Comparison of ENCODE assay signal across 1 cellular context in genomic region chrX:41010188-41010846, GRCh38.
TF ChIP-seq lines count a peak whose summit lies in the region.

No MANE protein-coding gene starts in this region.

TF ChIP-seq in K562, 482 proteins besides CTCF, POLR2A, EP300 and RAD21 (continued from another document and continues in another):
- TF ChIP-seq CUX1 (CRISPR knock-in tag; IDR thresholded peaks at IDR 0.05) (0 out of 2 replicates have a peak, but pooled peaks have one; percentile 24), CREB3L1 (IDR thresholded peaks at IDR 0.05; ENCODE audit: borderline replicate concordance, low read depth) (peak; percentile 55; the same call in 1 of the 2 replicates), SNRNP70 (optimal IDR thresholded peaks at IDR 0.05; ENCODE audit: low read depth, low read length) (no peak), RBM14 (IDR thresholded peaks at IDR 0.05; ENCODE audit: borderline replicate concordance, insufficient read depth, low read depth, low read length) (no peak), TSC22D4 (tag; IDR thresholded peaks at IDR 0.05) (no peak), RBBP5 (IDR thresholded peaks at IDR 0.05; ENCODE audit: borderline replicate concordance, insufficient read depth, low read length, poor library complexity, severe bottlenecking) (peak; percentile 39), PHB (CRISPR knock-in tag; IDR thresholded peaks at IDR 0.05) (no peak), SMARCA4 (IDR thresholded peaks at IDR 0.05) (0 out of 2 replicates have a peak, but pooled peaks have one; percentile 23), CEBPZ (IDR thresholded peaks at IDR 0.05; ENCODE audit: borderline replicate concordance, low read depth, low read length) (no peak), MXD1 (CRISPR knock-in tag; IDR thresholded peaks at IDR 0.05; ENCODE audit: borderline replicate concordance, poor library complexity, severe bottlenecking) (no peak), TBL1XR1 (IDR thresholded peaks at IDR 0.05; ENCODE audit: low read length in 2 of 2) (peak; percentile 33 to 70; a peak in 2 of 4 replicates), ATF3 (IDR thresholded peaks at IDR 0.05) (peak; percentile 60), ATF3 (CRISPR knock-in tag; conservative IDR thresholded peaks at IDR 0.05) (no peak), GTF2F1 (IDR thresholded peaks at IDR 0.05; ENCODE audit: low read depth, low read length) (no peak), LCOR (CRISPR knock-in tag; IDR thresholded peaks at IDR 0.05) (no peak), RNF219 (CRISPR knock-in tag; IDR thresholded peaks at IDR 0.05) (no peak), MEIS2 (IDR thresholded peaks at IDR 0.05; ENCODE audit: partially characterized antibody) (peak; percentile 19), CREB5 (CRISPR knock-in tag; IDR thresholded peaks at IDR 0.05) (no peak), ZNF766 (CRISPR knock-in tag; conservative IDR thresholded peaks at IDR 0.05) (no peak), EP400 (IDR thresholded peaks at IDR 0.05) (peak; percentile 60), TRIM28 (IDR thresholded peaks at IDR 0.05) (no peak), SREBF2 (CRISPR knock-in tag; IDR thresholded peaks at IDR 0.05) (no peak), HMGXB4 (CRISPR knock-in tag; IDR thresholded peaks at IDR 0.05) (no peak; the same call in 1 of the 2 replicates), CREM (IDR thresholded peaks at IDR 0.05; ENCODE audit: low read depth) (no peak; the same call in 1 of the 2 replicates), PRMT5 (CRISPR knock-in tag; IDR thresholded peaks at IDR 0.05) (no peak), GABPA (tag; conservative IDR thresholded peaks at IDR 0.05; ENCODE audit: low read depth) (peak; percentile 88), ZBTB49 (CRISPR knock-in tag; IDR thresholded peaks at IDR 0.05; ENCODE audit: borderline replicate concordance) (no peak), RBFOX2 (IDR thresholded peaks at IDR 0.05; ENCODE audit: low read depth, low read length) (peak; percentile 84), TCF3 (CRISPR knock-in tag; IDR thresholded peaks at IDR 0.05) (peak; percentile 19), HCFC1 (IDR thresholded peaks at IDR 0.05; ENCODE audit: low read depth, low read length) (peak; percentile 59), NR2C2 (CRISPR knock-in tag; IDR thresholded peaks at IDR 0.05) (no peak), NR2C2 (tag; IDR thresholded peaks at IDR 0.05) (peak; percentile 97), XRCC3 (IDR thresholded peaks at IDR 0.05) (no peak), FUS (optimal IDR thresholded peaks at IDR 0.05; ENCODE audit: low read depth, low read length) (no peak), CAMTA2 (CRISPR knock-in tag; conservative IDR thresholded peaks at IDR 0.05) (no peak), ZBTB12 (CRISPR knock-in tag; IDR thresholded peaks at IDR 0.05) (no peak; the same call in 1 of the 2 replicates), DMBX1 (CRISPR knock-in tag; IDR thresholded peaks at IDR 0.05; ENCODE audit: borderline replicate concordance) (no peak), THAP7 (CRISPR knock-in tag; IDR thresholded peaks at IDR 0.05) (no peak), ZFP36 (IDR thresholded peaks at IDR 0.05; ENCODE audit: low read depth, low read length, partially characterized antibody) (peak; percentile 22)
